Comparison of ENCODE assay signal across 8 cellular contexts in the genomic region with DNA sequence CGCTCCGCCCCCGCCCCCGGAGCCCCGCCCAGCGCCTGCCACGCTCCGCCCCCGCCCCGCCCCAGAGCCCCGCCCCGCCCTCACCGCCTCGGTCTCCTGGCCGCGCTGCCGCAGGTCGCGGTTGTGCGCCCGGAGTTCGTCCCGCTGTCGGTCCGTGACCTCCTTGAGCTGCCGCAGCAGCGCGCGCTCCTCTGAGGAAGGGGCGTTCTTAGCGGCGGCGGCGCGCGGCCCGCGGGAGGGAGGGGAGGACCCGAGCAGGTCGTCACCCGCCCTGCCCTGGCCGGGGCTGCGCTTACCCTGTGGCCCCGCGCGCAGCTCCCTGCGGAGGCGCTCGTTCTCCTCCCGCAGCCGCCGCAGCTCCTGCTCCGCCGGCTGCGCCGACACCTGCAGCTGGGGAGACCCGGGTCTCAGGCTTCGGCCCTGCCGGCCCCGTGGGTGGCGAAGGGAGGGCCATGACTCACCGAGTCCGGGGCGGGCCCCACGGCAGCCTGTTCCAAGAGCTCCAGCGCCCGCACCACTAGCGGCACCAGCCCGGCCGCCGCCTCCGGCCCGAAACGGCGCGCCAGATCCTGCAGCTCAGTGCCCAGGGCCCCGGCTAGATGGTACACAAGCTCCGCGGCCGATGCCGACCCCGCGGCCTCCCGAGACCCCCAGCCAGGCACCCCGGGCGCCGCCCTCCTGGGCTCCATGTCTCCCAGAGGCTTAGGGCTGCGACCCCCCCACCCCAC. TPM values are rescaled to one million over a fixed set of nuclear protein-coding genes. Genes with fewer than 3 reads are reported as not detected.
DNase-seq lines count a peak whose midpoint lies in the region; ATAC-seq lines count a peak whose summit lies in the region.

No MANE protein-coding gene starts in this region.

- peak; percentile 35 for ATAC-seq in HG02973 (IDR thresholded peaks at IDR 0.05; ENCODE audit: unreplicated experiment)

- DNase-seq in SKM-1 treated with dmso at 0.1 percent for 144 hours (lab: John Stamatoyannopoulos, UW; ENCODE audit: unreplicated experiment) = peak; percentile 30
- no peak for DNase-seq in SKM-1 (lab: John Stamatoyannopoulos, UW; ENCODE audit: unreplicated experiment)
- DNase-seq in NCI-H524 treated with DMSO at 0.1 percent for 48 hours (lab: John Stamatoyannopoulos, UW) = peak; percentile 1
- DNase-seq in activated CD8-positive, alpha-beta memory T cell treated with anti-CD3 and anti-CD28 coated beads for 48 hours (ENCODE audit: low read depth in 2 of 3, low spot score in 2 of 3) = peak; percentile 57 to 83 (median 77)
- DNase-seq in epidermal melanocyte (ENCODE audit: insufficient read length, low spot score) = peak; percentile 73
- peak; percentile 82 for DNase-seq in mucosa of gallbladder (ENCODE audit: low spot score)
- DNase-seq in stimulated activated CD8-positive, alpha-beta memory T cell treated with anti-CD3 and anti-CD28 coated beads, Interleukin-4, amount 100 ng/mL, for 48 hours = peak; percentile 86

RNA-seq across cellular contexts. Expression of a gene that starts 0.4 kb away (rescaled TPM):
- total RNA-seq in mucosa of gallbladder = 11.7 TPM

RNA-seq across cellular contexts. Expression of a gene that starts 3.7 kb away (rescaled TPM):
- 13.2 TPM for total RNA-seq in mucosa of gallbladder

RNA-seq across cellular contexts. Expression of a gene that starts 20.6 kb away (rescaled TPM):
- 27.0 TPM for total RNA-seq in mucosa of gallbladder

RNA-seq across cellular contexts. Expression of a gene that starts 35.4 kb away (rescaled TPM):
- 246 TPM for total RNA-seq in mucosa of gallbladder
